1 cellular context compared by ENCODE assay signal in the genomic region with DNA sequence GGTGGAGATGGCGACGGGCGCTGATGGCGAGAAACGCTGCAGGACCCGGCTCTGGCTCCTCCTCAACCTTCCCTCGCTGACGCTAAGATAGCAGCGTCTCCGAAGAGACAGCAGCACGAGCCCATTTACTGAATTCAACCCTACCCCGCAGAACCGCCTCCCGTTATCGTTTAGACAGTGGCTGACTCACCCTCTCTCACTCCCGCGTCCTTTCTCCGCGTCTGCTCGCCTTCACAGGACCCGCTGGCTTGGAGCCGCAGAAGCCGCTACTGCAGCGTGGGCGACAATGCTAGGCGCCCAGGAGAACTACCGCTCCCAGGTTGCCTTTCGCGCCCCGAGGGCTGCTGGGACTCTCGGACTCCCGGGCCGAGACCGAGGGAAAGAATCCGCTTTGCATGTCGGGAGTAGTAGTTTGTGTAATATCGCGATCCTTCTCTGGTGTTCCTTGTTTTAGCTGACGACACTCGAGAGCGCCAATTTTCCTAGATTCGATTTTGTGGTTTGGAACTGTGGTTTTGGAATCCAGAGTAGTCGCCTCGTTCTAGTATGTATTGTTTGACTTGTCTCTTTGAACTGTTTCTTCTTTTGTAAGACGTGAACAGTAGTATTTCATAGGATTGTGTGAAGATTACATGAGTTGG.
TF ChIP-seq lines count a peak whose summit lies in the region.

A gene with protein sequence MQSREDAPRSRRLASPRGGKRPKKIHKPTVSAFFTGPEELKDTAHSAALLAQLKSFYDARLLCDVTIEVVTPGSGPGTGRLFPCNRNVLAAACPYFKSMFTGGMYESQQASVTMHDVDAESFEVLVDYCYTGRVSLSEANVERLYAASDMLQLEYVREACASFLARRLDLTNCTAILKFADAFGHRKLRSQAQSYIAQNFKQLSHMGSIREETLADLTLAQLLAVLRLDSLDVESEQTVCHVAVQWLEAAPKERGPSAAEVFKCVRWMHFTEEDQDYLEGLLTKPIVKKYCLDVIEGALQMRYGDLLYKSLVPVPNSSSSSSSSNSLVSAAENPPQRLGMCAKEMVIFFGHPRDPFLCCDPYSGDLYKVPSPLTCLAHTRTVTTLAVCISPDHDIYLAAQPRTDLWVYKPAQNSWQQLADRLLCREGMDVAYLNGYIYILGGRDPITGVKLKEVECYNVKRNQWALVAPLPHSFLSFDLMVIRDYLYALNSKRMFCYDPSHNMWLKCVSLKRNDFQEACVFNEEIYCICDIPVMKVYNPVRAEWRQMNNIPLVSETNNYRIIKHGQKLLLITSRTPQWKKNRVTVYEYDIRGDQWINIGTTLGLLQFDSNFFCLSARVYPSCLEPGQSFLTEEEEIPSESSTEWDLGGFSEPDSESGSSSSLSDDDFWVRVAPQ (minus strand): TSS at position 291 of the 641 bp plus-strand sequence. CDS start 291 bp downstream, outside the sequence.

TF ChIP-seq in IMR-90, 13 proteins besides CTCF, POLR2A, EP300 and RAD21 (continued from another document):
- TF ChIP-seq, protein P1, sequence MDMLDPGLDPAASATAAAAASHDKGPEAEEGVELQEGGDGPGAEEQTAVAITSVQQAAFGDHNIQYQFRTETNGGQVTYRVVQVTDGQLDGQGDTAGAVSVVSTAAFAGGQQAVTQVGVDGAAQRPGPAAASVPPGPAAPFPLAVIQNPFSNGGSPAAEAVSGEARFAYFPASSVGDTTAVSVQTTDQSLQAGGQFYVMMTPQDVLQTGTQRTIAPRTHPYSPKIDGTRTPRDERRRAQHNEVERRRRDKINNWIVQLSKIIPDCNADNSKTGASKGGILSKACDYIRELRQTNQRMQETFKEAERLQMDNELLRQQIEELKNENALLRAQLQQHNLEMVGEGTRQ (IDR thresholded peaks at IDR 0.05; ENCODE audit: low read depth, low read length) = no peak
- TF ChIP-seq, protein P2, sequence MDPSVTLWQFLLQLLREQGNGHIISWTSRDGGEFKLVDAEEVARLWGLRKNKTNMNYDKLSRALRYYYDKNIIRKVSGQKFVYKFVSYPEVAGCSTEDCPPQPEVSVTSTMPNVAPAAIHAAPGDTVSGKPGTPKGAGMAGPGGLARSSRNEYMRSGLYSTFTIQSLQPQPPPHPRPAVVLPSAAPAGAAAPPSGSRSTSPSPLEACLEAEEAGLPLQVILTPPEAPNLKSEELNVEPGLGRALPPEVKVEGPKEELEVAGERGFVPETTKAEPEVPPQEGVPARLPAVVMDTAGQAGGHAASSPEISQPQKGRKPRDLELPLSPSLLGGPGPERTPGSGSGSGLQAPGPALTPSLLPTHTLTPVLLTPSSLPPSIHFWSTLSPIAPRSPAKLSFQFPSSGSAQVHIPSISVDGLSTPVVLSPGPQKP (IDR thresholded peaks at IDR 0.05; ENCODE audit: borderline replicate concordance, low read depth, low read length) = no peak
- TF ChIP-seq RCOR1 (IDR thresholded peaks at IDR 0.05; ENCODE audit: insufficient replicate concordance, low read length) (no peak), FOS (IDR thresholded peaks at IDR 0.05; ENCODE audit: low read depth, low read length) (peak; percentile 66), MAFK (IDR thresholded peaks at IDR 0.05; ENCODE audit: low read depth, low read length) (no peak; the same call in 1 of the 2 replicates), BHLHE40 (IDR thresholded peaks at IDR 0.05; ENCODE audit: low read depth, low read length) (peak; percentile 82)
TF ChIP-seq in IMR-90: peak in this region for 7.
